Comparison of ENCODE assay signal across 22 cellular contexts in the genomic region with DNA sequence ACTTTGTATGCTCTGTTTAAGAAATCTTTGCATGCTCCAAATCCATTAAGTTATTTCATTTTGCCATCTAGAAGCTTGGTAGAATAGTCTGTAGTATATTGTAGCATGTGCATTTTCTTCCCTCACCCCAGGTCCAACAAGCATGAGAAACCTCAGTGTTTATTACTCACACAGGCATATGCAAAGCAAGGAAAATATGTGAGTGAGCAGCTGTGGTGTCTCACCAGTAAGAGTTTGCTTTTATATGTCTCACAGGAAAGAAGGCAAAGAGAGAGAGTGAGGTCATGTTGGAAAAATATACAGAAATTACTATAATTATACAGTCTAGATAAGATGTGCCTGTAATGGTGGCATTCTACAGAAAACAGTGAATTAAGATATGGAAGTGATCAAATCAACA.
"Had no signal": no experiment of that assay in that cellular context is flagged by ENCODE, and none has a peak within 500 bp of the region (broad histone marks: within the 10 kb centered on the region; RNA-seq: fewer than 3 reads in every experiment).

No MANE protein-coding gene starts in this region.

- H3K4me3 ChIP-seq: coronary artery, heart left ventricle, left ventricle myocardium inferior, lower lobe of right lung, spleen, thoracic aorta, transverse colon had no signal

- H3K27me3 ChIP-seq: heart left ventricle, spleen, transverse colon had no signal

- H3K9me3 ChIP-seq: left ventricle myocardium inferior, lower lobe of right lung, thoracic aorta, transverse colon had no signal

- ATAC-seq: heart left ventricle; lower lobe of right lung; sciatic nerve; stimulated activated memory B cell treated with anti-CD40 and anti-IgM and Interleukin-4, amounts not matched to agents 10 μg/mL and 1 μg/mL and 100 μg/mL, for 72 hours; stimulated activated naive CD8-positive, alpha-beta T cell treated with anti-CD3 and anti-CD28 coated beads, Interleukin-15, amount 100 ng/mL, for 72 hours had no signal

- H3K36me3 ChIP-seq: heart left ventricle, left ventricle myocardium inferior, lower lobe of right lung, spleen, thoracic aorta, transverse colon had no signal

- DNase-seq: effector CD4-positive, alpha-beta T cell; endodermal cell; erythroblast; heart left ventricle; hypothalamus; islet precursor cell; left ventricle myocardium inferior; lower lobe of right lung; midbrain; naive B cell; posterior cingulate gyrus; spleen; stimulated activated CD4-positive, alpha-beta T cell treated with anti-CD3 and anti-CD28 coated beads, Interleukin-15, amount 100 ng/mL, for 24 hours; stimulated activated CD4-positive, alpha-beta T cell treated with anti-CD3 and anti-CD28 coated beads, Interleukin-1b, Interleukin-23, amount 100 ng/mL, for 48 hours; stimulated activated CD4-positive, alpha-beta T cell treated with anti-CD3 and anti-CD28 coated beads, Interleukin-4, amount 100 ng/mL, for 24 hours; stimulated activated naive CD8-positive, alpha-beta T cell treated with anti-CD3 and anti-CD28 coated beads, Interleukin-15, amount 100 ng/mL, for 72 hours; substantia nigra; transverse colon had no signal

- H3K27ac ChIP-seq: coronary artery, heart left ventricle, left ventricle myocardium inferior, lower lobe of right lung, spleen, thoracic aorta, transverse colon had no signal

- H3K4me1 ChIP-seq: heart left ventricle, left ventricle myocardium inferior, lower lobe of right lung, spleen, transverse colon had no signal
